In the genomic region with DNA sequence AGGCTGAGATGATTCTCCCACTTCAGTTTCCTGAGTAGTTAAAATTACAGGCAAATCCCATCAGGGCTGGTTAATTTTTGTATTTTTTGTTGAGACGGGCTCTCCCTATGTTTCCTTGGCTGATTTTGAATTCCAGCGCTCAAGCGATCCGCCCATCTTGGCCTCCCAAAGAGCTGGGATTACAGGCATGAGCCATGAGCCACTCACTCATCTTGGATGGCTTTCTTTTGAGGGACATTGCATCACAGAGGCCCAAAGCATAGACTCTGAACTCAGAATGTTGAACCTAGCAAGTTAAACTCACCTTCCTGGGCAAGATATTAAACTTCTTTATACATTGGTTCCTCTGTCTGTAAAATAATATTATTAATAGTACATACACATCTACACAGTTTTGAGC, we compare ENCODE assay signal across 11 cellular contexts. TPM values are rescaled to one million over a fixed set of nuclear protein-coding genes. Genes with fewer than 3 reads are reported as not detected.
DNase-seq lines count a peak whose midpoint lies in the region; ATAC-seq and TF ChIP-seq lines count a peak whose summit lies in the region.
"Had no signal": no experiment of that assay in that cellular context is flagged by ENCODE, and none has a peak within 500 bp of the region (broad histone marks: within the 10 kb centered on the region; RNA-seq: fewer than 3 reads in every experiment).

No MANE protein-coding gene starts in this region.

- no peaks in the 10 kb centered on the region for H3K27me3 Mint-ChIP-seq in activated T-cell treated with anti-CD3 and anti-CD28 coated beads, Interleukin-2, amount 50 U/mL, for 4 hours (ENCODE audit: low read depth)
- no peaks in the 10 kb centered on the region for H3K27me3 Mint-ChIP-seq in activated CD8-positive, alpha-beta T cell treated with anti-CD3 and anti-CD28 coated beads, Interleukin-2, amount 10 ng/mL, durations not matched to agents 7 days and 5 days (ENCODE audit: low read depth)

- no peaks in the 10 kb centered on the region for H4K20me1 ChIP-seq in hepatocyte (ENCODE audit: insufficient read depth, poor library complexity, severe bottlenecking)

- H3K9me3 ChIP-seq in hepatocyte (ENCODE audit: low read depth) = no peaks in the 10 kb centered on the region
- H3K9me3 ChIP-seq: BE2C had no signal

- H3K9me3 Mint-ChIP-seq in activated T-cell treated with anti-CD3 and anti-CD28 coated beads, Interleukin-2, amount 50 U/mL, for 4 hours = no peaks in the 10 kb centered on the region
- no peaks in the 10 kb centered on the region for H3K9me3 Mint-ChIP-seq in activated CD8-positive, alpha-beta T cell treated with anti-CD3 and anti-CD28 coated beads, Interleukin-2, amount 10 ng/mL, durations not matched to agents 7 days and 5 days (ENCODE audit: insufficient read depth)

- H3K36me3 ChIP-seq in hepatocyte (replicated peaks; ENCODE audit: insufficient read depth, low read depth) = no peaks in the 10 kb centered on the region
- H3K36me3 ChIP-seq: BE2C had no signal

- TF ChIP-seq CTCF in hepatocyte (IDR thresholded peaks at IDR 0.05; ENCODE audit: poor library complexity) = no peak

- no peak overlapping the region for H3K4me3 ChIP-seq in hepatocyte

- no peak for ATAC-seq in activated T-cell treated with anti-CD3 and anti-CD28 coated beads, Interleukin-2, amount 50 U/mL, for 4 hours
- ATAC-seq in activated CD8-positive, alpha-beta T cell treated with anti-CD3 and anti-CD28 coated beads, Interleukin-2, amount 10 ng/mL, durations not matched to agents 7 days and 5 days = no peak
- ATAC-seq in HG03139 (IDR thresholded peaks at IDR 0.05; ENCODE audit: unreplicated experiment) = no peak
- no peak for ATAC-seq in HG02763 (IDR thresholded peaks at IDR 0.05; ENCODE audit: unreplicated experiment)

- peaks cover 55% of the 10 kb centered on the region for H3K4me1 Mint-ChIP-seq in activated T-cell treated with anti-CD3 and anti-CD28 coated beads, Interleukin-2, amount 50 U/mL, for 4 hours (ENCODE audit: low read depth)
- H3K4me1 Mint-ChIP-seq in activated CD8-positive, alpha-beta T cell treated with anti-CD3 and anti-CD28 coated beads, Interleukin-2, amount 10 ng/mL, durations not matched to agents 7 days and 5 days (ENCODE audit: low read depth) = peaks cover 45% of the 10 kb centered on the region

- H3K27me3 ChIP-seq in hepatocyte = no peaks in the 10 kb centered on the region
- H3K27me3 ChIP-seq: BE2C had no signal

- H3K4me1 ChIP-seq in hepatocyte (ENCODE audit: insufficient read depth) = peaks cover 15% of the 10 kb centered on the region
- H3K4me1 ChIP-seq: BE2C, parathyroid adenoma had no signal

- H3K27ac ChIP-seq in hepatocyte = peak overlapping the region; percentile 1
- H3K27ac ChIP-seq: parathyroid adenoma had no signal

- no peak for DNase-seq in activated T-cell treated with anti-CD3 and anti-CD28 coated beads, Interleukin-2, amount 50 U/mL, for 4 hours
- DNase-seq in activated T-cell treated with anti-CD3 and anti-CD28 coated beads, Interleukin-2, amount 50 U/mL, for 1 hour = no peak
- no peak for DNase-seq in activated CD8-positive, alpha-beta T cell treated with anti-CD3 and anti-CD28 coated beads, Interleukin-2, amount 10 ng/mL, durations not matched to agents 7 days and 5 days
- no peak for DNase-seq in hepatocyte (ENCODE audit: low spot score)
- peak; percentile 11 for DNase-seq in stromal cell of bone marrow (ENCODE audit: low read depth)
- DNase-seq in cerebellum (ENCODE audit: low spot score) = no peak
- DNase-seq: BE2C had no signal

- peaks cover 10% of the 10 kb centered on the region for H3K36me3 Mint-ChIP-seq in activated T-cell treated with anti-CD3 and anti-CD28 coated beads, Interleukin-2, amount 50 U/mL, for 4 hours (ENCODE audit: insufficient read depth)
- H3K36me3 Mint-ChIP-seq in activated CD8-positive, alpha-beta T cell treated with anti-CD3 and anti-CD28 coated beads, Interleukin-2, amount 10 ng/mL, durations not matched to agents 7 days and 5 days (ENCODE audit: low read depth) = peaks cover 25% of the 10 kb centered on the region

- H2AFZ ChIP-seq in hepatocyte = no peak overlapping the region
- H2AFZ ChIP-seq: parathyroid adenoma had no signal

- POLR2A ChIA-PET in activated CD8-positive, alpha-beta T cell treated with anti-CD3 and anti-CD28 coated beads, Interleukin-2, amount 10 ng/mL, durations not matched to agents 7 days and 5 days (lab: Charles Lee) = no interaction called here

- no peaks in the 10 kb centered on the region for H3K79me2 ChIP-seq in hepatocyte
- H3K79me2 ChIP-seq: parathyroid adenoma had no signal

- H3K27ac Mint-ChIP-seq in activated CD8-positive, alpha-beta T cell treated with anti-CD3 and anti-CD28 coated beads, Interleukin-2, amount 10 ng/mL, durations not matched to agents 7 days and 5 days = peak overlapping the region; percentile 79

- no peaks in the 10 kb centered on the region for H3K9me2 ChIP-seq in hepatocyte (replicated peaks; ENCODE audit: insufficient read depth)

- CTCF ChIA-PET in activated CD8-positive, alpha-beta T cell treated with anti-CD3 and anti-CD28 coated beads, Interleukin-2, amount 10 ng/mL, durations not matched to agents 7 days and 5 days (lab: Charles Lee) = no interaction called here

- H3K4me2 ChIP-seq in hepatocyte = no peak overlapping the region

- peak overlapping the region; percentile 66 for H3K4me3 Mint-ChIP-seq in activated T-cell treated with anti-CD3 and anti-CD28 coated beads, Interleukin-2, amount 50 U/mL, for 4 hours
- H3K4me3 Mint-ChIP-seq in activated CD8-positive, alpha-beta T cell treated with anti-CD3 and anti-CD28 coated beads, Interleukin-2, amount 10 ng/mL, durations not matched to agents 7 days and 5 days = peak overlapping the region; percentile 89

- 100% methylated on average over 4 of the region's 4 CpGs for WGBS in hepatocyte (ENCODE audit: low lambda C conversion rate, missing lambda C conversion rate)

RNA-seq across cellular contexts. Expression of a gene that starts 0.8 kb away (rescaled TPM):
- 1 to 10 TPM; 2.7 to 4.7 (median 4.3) TPM for total RNA-seq in activated T-cell treated with anti-CD3 and anti-CD28 coated beads, Interleukin-2, amount 50 U/mL, for 4 hours
- total RNA-seq in activated CD8-positive, alpha-beta T cell treated with anti-CD3 and anti-CD28 coated beads, Interleukin-2, amount 10 ng/mL, durations not matched to agents 7 days and 5 days = 10 to 100 TPM; 70.8 to 73.9 TPM
- total RNA-seq in hepatocyte = 3.1 and 11.9 TPM in 2 replicates
- polyA plus RNA-seq in hepatocyte = 19.6 and 23.8 TPM in 2 replicates
- not detected for total RNA-seq in cerebellum
- total RNA-seq: LHCN-M2 had no signal

RNA-seq across cellular contexts. Expression of a gene that starts 11.0 kb away (rescaled TPM):
- 10 to 100 TPM; 11.5 to 19.0 (median 13.7) TPM for total RNA-seq in activated T-cell treated with anti-CD3 and anti-CD28 coated beads, Interleukin-2, amount 50 U/mL, for 4 hours
- total RNA-seq in activated CD8-positive, alpha-beta T cell treated with anti-CD3 and anti-CD28 coated beads, Interleukin-2, amount 10 ng/mL, durations not matched to agents 7 days and 5 days = 10 to 100 TPM; 87.6 to 97.8 TPM
- total RNA-seq in hepatocyte (2.0 and 9.7 TPM in 2 replicates), cerebellum (2.3 TPM)
- polyA plus RNA-seq in hepatocyte = 2.9 and 4.7 TPM in 2 replicates

RNA-seq across cellular contexts. Expression of a gene that starts 22.9 kb away (rescaled TPM):
- not detected for total RNA-seq in activated T-cell treated with anti-CD3 and anti-CD28 coated beads, Interleukin-2, amount 50 U/mL, for 4 hours
- not detected for total RNA-seq in activated CD8-positive, alpha-beta T cell treated with anti-CD3 and anti-CD28 coated beads, Interleukin-2, amount 10 ng/mL, durations not matched to agents 7 days and 5 days
- 2.9 and 6.9 TPM in 2 replicates for total RNA-seq in hepatocyte
- polyA plus RNA-seq in hepatocyte = 0.46 and 0.92 TPM in 2 replicates
- total RNA-seq in cerebellum = not detected
- total RNA-seq: LHCN-M2 had no signal
